8 cellular contexts compared by ENCODE assay signal in genomic region chr1:151340870-151341754, GRCh38. TPM values are rescaled to one million over a fixed set of nuclear protein-coding genes. Genes with fewer than 3 reads are reported as not detected.
DNase-seq lines count a peak whose midpoint lies in the region; ATAC-seq and TF ChIP-seq lines count a peak whose summit lies in the region.

No MANE protein-coding gene starts in this region.

- no peak overlapping the region for H2AFZ ChIP-seq in OCI-LY3 (ENCODE audit: low read depth, low read length)
- H2AFZ ChIP-seq in neural cell (ENCODE audit: low read depth, low read length) = no peak overlapping the region

- peak overlapping the region; percentile 52 for H3K27ac ChIP-seq in OCI-LY3 (ENCODE audit: low read length)
- no peak overlapping the region for H3K27ac ChIP-seq in neural cell (ENCODE audit: low read length)
- peak overlapping the region in 1 of 4 donors; percentile 25 for H3K27ac ChIP-seq in upper lobe of left lung

- H3K79me2 ChIP-seq in OCI-LY3 (ENCODE audit: low read length) (peaks cover 24% of the 10 kb centered on the region), neural cell (replicated peaks; ENCODE audit: insufficient read depth, low read length) (peaks cover 4% of the 10 kb centered on the region)

- H3K4me3 ChIP-seq in OCI-LY3 (ENCODE audit: low read length) (no peak overlapping the region), neural cell (ENCODE audit: low read length) (no peak overlapping the region), upper lobe of left lung (no peak overlapping the region)

- H3K36me3 ChIP-seq in OCI-LY3 (replicated peaks; ENCODE audit: low read depth, low read length) = peaks cover 61% of the 10 kb centered on the region
- H3K36me3 ChIP-seq in neural cell (ENCODE audit: insufficient read depth, low read length) = no peaks in the 10 kb centered on the region
- peaks cover 0 to 29% (median 18%) of the 10 kb centered on the region in 4 donors for H3K36me3 ChIP-seq in upper lobe of left lung

- TF ChIP-seq CTCF in GM12872 (IDR thresholded peaks at IDR 0.05; ENCODE audit: insufficient read depth, low read depth, low read length) = peak; percentile 63
- peak; percentile 92 for TF ChIP-seq CTCF in OCI-LY3 (IDR thresholded peaks at IDR 0.05; ENCODE audit: low read depth, low read length)
- TF ChIP-seq CTCF in neural cell (IDR thresholded peaks at IDR 0.05; ENCODE audit: poor library complexity, severe bottlenecking) = peak; percentile 88
- peak; percentile 55 to 77 (median 72) for TF ChIP-seq CTCF in upper lobe of left lung (IDR thresholded peaks at IDR 0.05)

- peak; percentile 77 for TF ChIP-seq RAD21 in neural cell (conservative IDR thresholded peaks at IDR 0.05)

- no peaks in the 10 kb centered on the region for H3K9me2 ChIP-seq in neural cell (ENCODE audit: insufficient read depth, low read length)

- no peak overlapping the region for H3K9ac ChIP-seq in OCI-LY3 (ENCODE audit: low read length)
- peak overlapping the region; percentile 5 for H3K9ac ChIP-seq in neural cell (ENCODE audit: low read length)

- ATAC-seq in upper lobe of left lung (ENCODE audit: low FRiP score in 2 of 2) = peak; percentile 77 to 93
- no peak for ATAC-seq in GM19328 (IDR thresholded peaks at IDR 0.05; ENCODE audit: unreplicated experiment)

- TF ChIP-seq EP300 in neural cell (conservative IDR thresholded peaks at IDR 0.05; ENCODE audit: poor library complexity, severe bottlenecking) (no peak), upper lobe of left lung (IDR thresholded peaks at IDR 0.05) (no peak)

- no peak for TF ChIP-seq POLR2A in upper lobe of left lung (IDR thresholded peaks at IDR 0.05)

- H3K4me1 ChIP-seq in OCI-LY3 (ENCODE audit: low read length) = peaks cover 17% of the 10 kb centered on the region
- H3K4me1 ChIP-seq in upper lobe of left lung = peaks cover 5 to 10% (median 7%) of the 10 kb centered on the region in 4 donors

- WGBS in upper lobe of left lung, 2 donors = 37 to 38% methylated on average over 7 of the region's 7 CpGs

- H4K20me1 ChIP-seq in OCI-LY3 (ENCODE audit: insufficient read depth, low read length) (no peaks in the 10 kb centered on the region), neural cell (ENCODE audit: insufficient read depth) (no peaks in the 10 kb centered on the region)

- no peaks in the 10 kb centered on the region for H3F3A ChIP-seq in neural cell (ENCODE audit: insufficient read depth, low read length, poor library complexity, severe bottlenecking)

- DNase-seq in KG1 (lab: John Stamatoyannopoulos, UW) (peak; percentile 38), activated T-helper 1 cell treated with Interleukin-2 at 50 U/mL for 16 hours (ENCODE audit: low read depth) (peak; percentile 12), fibroblast of peridontal ligament (ENCODE audit: extremely low read depth) (peak; percentile 90), upper lobe of left lung (peak in 1 of 2 donors; percentile 42)

- peak overlapping the region; percentile 21 for H3K4me2 ChIP-seq in OCI-LY3 (ENCODE audit: low read length)
- no peak overlapping the region for H3K4me2 ChIP-seq in neural cell (ENCODE audit: low read length)

- H3K9me3 ChIP-seq in OCI-LY3 (ENCODE audit: insufficient read depth, low read length) (no peaks in the 10 kb centered on the region), neural cell (ENCODE audit: low read length) (no peaks in the 10 kb centered on the region), upper lobe of left lung (no peaks in the 10 kb centered on the region)

- H3K27me3 ChIP-seq in OCI-LY3 (ENCODE audit: low read depth, low read length) (no peaks in the 10 kb centered on the region), neural cell (ENCODE audit: insufficient read depth, low read depth, low read length) (no peaks in the 10 kb centered on the region), upper lobe of left lung (no peaks in the 10 kb centered on the region)

TF ChIP-seq in neural cell, 6 proteins besides CTCF, POLR2A, EP300 and RAD21:
- TF ChIP-seq TAF1 (IDR thresholded peaks at IDR 0.05; ENCODE audit: low read depth) = no peak
- TF ChIP-seq EZH2 (IDR thresholded peaks at IDR 0.05; ENCODE audit: borderline replicate concordance, insufficient read depth, low read length, poor library complexity, severe bottlenecking) = no peak
- TF ChIP-seq POLR2AphosphoS5 (IDR thresholded peaks at IDR 0.05) = no peak
- TF ChIP-seq SMC3 (conservative IDR thresholded peaks at IDR 0.05; ENCODE audit: poor library complexity) = peak; percentile 83
- no peak for TF ChIP-seq REST (IDR thresholded peaks at IDR 0.05; ENCODE audit: borderline replicate concordance)
- TF ChIP-seq MXI1 (conservative IDR thresholded peaks at IDR 0.05; ENCODE audit: poor library complexity, severe bottlenecking) = no peak

RNA-seq across cellular contexts. Expression of gene RFX5, which starts 5.9 kb away (rescaled TPM):
- 36.7 and 56.2 TPM in 2 replicates for polyA plus RNA-seq in neural cell
- polyA minus RNA-seq in neural cell = 37.7 and 38.7 TPM in 2 replicates
- 10 to 100 TPM; 31.5 to 55.5 (median 43.2) TPM for total RNA-seq in upper lobe of left lung

RNA-seq across cellular contexts. Expression of gene PI4KB, which starts 13.9 kb away (rescaled TPM):
- 22.8 and 25.8 TPM in 2 replicates for polyA plus RNA-seq in neural cell
- 39.2 and 39.8 TPM in 2 replicates for polyA minus RNA-seq in neural cell
- 100 to 1,000 TPM in 1 of 6 donors, 10 to 100 TPM in 5; 41.3 to 127 (median 64.0) TPM for total RNA-seq in upper lobe of left lung

RNA-seq across cellular contexts. Expression of gene SELENBP1, which starts 31.4 kb away (rescaled TPM):
- polyA plus RNA-seq in neural cell = not detected in 2 replicates
- not detected in 2 replicates for polyA minus RNA-seq in neural cell
- 100 to 1,000 TPM; 241 to 804 (median 431) TPM for total RNA-seq in upper lobe of left lung

RNA-seq across cellular contexts. Expression of gene PSMB4, which starts 58.3 kb away (rescaled TPM):
- polyA plus RNA-seq in neural cell = 695 and 729 TPM in 2 replicates
- polyA minus RNA-seq in neural cell = 200 and 202 TPM in 2 replicates
- 100 to 1,000 TPM; 127 to 216 (median 179) TPM for total RNA-seq in upper lobe of left lung

RNA-seq across cellular contexts. Expression of gene ZNF687, which starts 59.0 kb away (rescaled TPM):
- polyA plus RNA-seq in neural cell = 6.2 and 6.9 TPM in 2 replicates
- 18.5 and 19.2 TPM in 2 replicates for polyA minus RNA-seq in neural cell
- 10 to 100 TPM; 17.4 to 50.3 (median 27.2) TPM for total RNA-seq in upper lobe of left lung
